ENCODE assay signal across 9 cellular contexts in the genomic region with DNA sequence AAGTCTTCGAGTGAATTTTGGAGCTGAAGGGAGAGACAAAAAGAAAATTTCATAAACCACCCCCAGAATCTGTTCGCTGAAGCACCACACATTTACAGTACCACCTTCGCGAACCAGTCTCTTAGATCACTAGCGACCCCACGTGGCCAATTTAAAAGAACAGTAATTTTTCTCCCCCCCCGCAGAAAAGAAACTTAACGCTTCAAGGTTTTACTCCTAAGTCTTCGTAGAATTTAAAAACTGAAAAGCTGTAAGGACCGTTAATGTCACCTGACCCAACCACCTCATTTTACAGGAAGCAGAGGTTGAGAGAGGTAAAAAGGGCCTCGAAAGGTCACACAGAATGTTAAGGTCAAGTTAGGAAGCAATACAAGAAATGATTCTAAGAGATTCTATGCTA.
DNase-seq lines count a peak whose midpoint lies in the region; ATAC-seq, FAIRE-seq and TF ChIP-seq lines count a peak whose summit lies in the region.
"Had no signal": no experiment of that assay in that cellular context is flagged by ENCODE, and none has a peak within 500 bp of the region (broad histone marks: within the 10 kb centered on the region; RNA-seq: fewer than 3 reads in every experiment).

No MANE protein-coding gene starts in this region.

- no peak overlapping the region for H2AFZ ChIP-seq in neural progenitor cell (replicated peaks)

- no peak overlapping the region for H3K4me2 ChIP-seq in neural progenitor cell

- peak overlapping the region; percentile 20 for H3K27ac Mint-ChIP-seq in neural progenitor cell
- H3K27ac Mint-ChIP-seq: dendritic cell treated with granulocyte-macrophage colony-stimulating factor and Interleukin-4, amounts not matched to agents 40 ng/mL and 50 ng/mL, for 4 days had no signal

- H3K9me3 ChIP-seq in neural progenitor cell (ENCODE audit: low read depth): no peaks in the 10 kb centered on the region

- H3K36me3 Mint-ChIP-seq in neural progenitor cell: no peaks in the 10 kb centered on the region

- H3K4me1 Mint-ChIP-seq in neural progenitor cell: peaks cover 10% of the 10 kb centered on the region

- H3K9ac ChIP-seq in neural progenitor cell: no peak overlapping the region

- H3K27me3 Mint-ChIP-seq in neural progenitor cell (ENCODE audit: insufficient read depth, low read depth): peaks cover 2% of the 10 kb centered on the region

- H3K36me3 ChIP-seq in neural progenitor cell: no peaks in the 10 kb centered on the region

- ATAC-seq in HG03520 (IDR thresholded peaks at IDR 0.05; ENCODE audit: unreplicated experiment): no peak

- no peaks in the 10 kb centered on the region for H3K79me2 ChIP-seq in neural progenitor cell (ENCODE audit: low read depth)

- no peaks in the 10 kb centered on the region for H4K20me1 ChIP-seq in neural progenitor cell (ENCODE audit: low read depth)

- no peak overlapping the region for H3K27ac ChIP-seq in neural progenitor cell

- H3K4me3 Mint-ChIP-seq in neural progenitor cell: no peak overlapping the region
- H3K4me3 Mint-ChIP-seq: dendritic cell treated with granulocyte-macrophage colony-stimulating factor and Interleukin-4, amounts not matched to agents 40 ng/mL and 50 ng/mL, for 4 days had no signal

- no peaks in the 10 kb centered on the region for H3K4me1 ChIP-seq in neural progenitor cell

- FAIRE-seq in urothelium cell line (lab: Jason Lieb, UNC): no peak

- no peaks in the 10 kb centered on the region for H3F3A ChIP-seq in neural progenitor cell (ENCODE audit: low read depth)

- H3K27me3 ChIP-seq in neural progenitor cell: no peaks in the 10 kb centered on the region

- DNase-seq in NCI-H2196 (lab: John Stamatoyannopoulos, UW; ENCODE audit: unreplicated experiment): peak; percentile 15
- DNase-seq in NCI-H2196 treated with DMSO at 0.1 percent for 48 hours (lab: John Stamatoyannopoulos, UW; ENCODE audit: unreplicated experiment): no peak
- DNase-seq in NAMALWA (ENCODE audit: low spot score): peak; percentile 58
- DNase-seq in activated CD8-positive, alpha-beta memory T cell treated with anti-CD3 and anti-CD28 coated beads for 24 hours: peak; percentile 70
- DNase-seq in epithelial cell of esophagus (ENCODE audit: low read depth): peak; percentile 39
- DNase-seq in neural progenitor cell (ENCODE audit: low spot score): peak; percentile 67
- DNase-seq in urothelium cell line (ENCODE audit: low spot score): peak; percentile 30

- TF ChIP-seq CTCF in epithelial cell of esophagus (IDR thresholded peaks at IDR 0.05; ENCODE audit: insufficient read depth, low read depth, low read length, missing control alignments) (peak; percentile 51), neural progenitor cell (IDR thresholded peaks at IDR 0.05) (peak; percentile 86)

- H3K9me3 Mint-ChIP-seq in neural progenitor cell: peaks cover 4% of the 10 kb centered on the region
- H3K9me3 Mint-ChIP-seq: dendritic cell treated with granulocyte-macrophage colony-stimulating factor and Interleukin-4, amounts not matched to agents 40 ng/mL and 50 ng/mL, for 4 days had no signal

- H3K4me3 ChIP-seq in epithelial cell of esophagus (ENCODE audit: low read length) (no peak overlapping the region), neural progenitor cell (no peak overlapping the region)
